ENCODE assay signal across 2 cellular contexts in genomic region chr20:62814709-62815065, GRCh38.
TF ChIP-seq lines count a peak whose summit lies in the region.

No MANE protein-coding gene starts in this region.

TF ChIP-seq in SK-N-SH, 30 proteins besides CTCF, POLR2A, EP300 and RAD21:
- TF ChIP-seq IRF3 (IDR thresholded peaks at IDR 0.05; ENCODE audit: low read depth, low read length) (no peak), TCF12 (IDR thresholded peaks at IDR 0.05) (no peak), USF2 (IDR thresholded peaks at IDR 0.05; ENCODE audit: borderline replicate concordance, low read depth, low read length) (no peak), PBX3 (IDR thresholded peaks at IDR 0.05) (0 out of 2 replicates have a peak, but pooled peaks have one; percentile 12)

TF ChIP-seq in SK-N-SH treated with all-trans-retinoic acid at 6 μM for 48 hours, 23 proteins besides CTCF, POLR2A, EP300 and RAD21:
- TF ChIP-seq CSRNP3 (CRISPR knock-in tag; IDR thresholded peaks at IDR 0.05) (no peak), TSHZ2 (CRISPR knock-in tag; IDR thresholded peaks at IDR 0.05) (no peak), CSDC2 (CRISPR knock-in tag; IDR thresholded peaks at IDR 0.05) (no peak), PPARA (CRISPR knock-in tag; IDR thresholded peaks at IDR 0.05; ENCODE audit: borderline replicate concordance) (no peak), RARB (CRISPR knock-in tag; IDR thresholded peaks at IDR 0.05) (no peak), SNAI2 (CRISPR knock-in tag; IDR thresholded peaks at IDR 0.05) (no peak), ZNF8 (CRISPR knock-in tag; IDR thresholded peaks at IDR 0.05) (no peak), BACH2 (CRISPR knock-in tag; IDR thresholded peaks at IDR 0.05; ENCODE audit: borderline replicate concordance) (no peak), GLIS3 (CRISPR knock-in tag; IDR thresholded peaks at IDR 0.05) (no peak), POU6F1 (CRISPR knock-in tag; IDR thresholded peaks at IDR 0.05; ENCODE audit: borderline replicate concordance, low read depth) (no peak), ARNTL (CRISPR knock-in tag; IDR thresholded peaks at IDR 0.05; ENCODE audit: borderline replicate concordance, low read depth) (no peak), ZFP3 (CRISPR knock-in tag; IDR thresholded peaks at IDR 0.05) (no peak), ZNF70 (CRISPR knock-in tag; IDR thresholded peaks at IDR 0.05) (no peak), ZC3H10 (CRISPR knock-in tag; IDR thresholded peaks at IDR 0.05) (no peak), OSR1 (CRISPR knock-in tag; IDR thresholded peaks at IDR 0.05) (no peak), TOX (CRISPR knock-in tag; IDR thresholded peaks at IDR 0.05; ENCODE audit: borderline replicate concordance) (no peak)
